In the genomic region with DNA sequence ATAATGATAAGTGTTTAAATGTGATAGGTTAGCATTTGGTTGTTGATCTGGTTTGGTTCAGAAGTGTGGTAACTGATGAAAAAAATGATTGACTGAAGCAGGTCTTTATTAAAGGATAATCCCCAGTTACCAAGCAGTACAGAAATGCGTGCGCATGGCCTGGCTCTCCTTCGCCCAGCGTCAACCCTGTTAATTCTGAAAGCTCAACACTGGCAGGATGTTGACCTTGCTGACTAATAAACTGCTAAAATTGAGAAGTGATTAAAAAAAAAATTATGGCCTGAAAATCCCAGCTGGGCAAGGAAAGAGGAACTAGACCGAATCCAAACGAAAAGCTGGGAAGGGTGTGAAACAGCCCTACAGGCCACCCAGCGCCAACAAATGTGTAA, we compare ENCODE assay signal across 8 cellular contexts. TPM values are rescaled to one million over a fixed set of nuclear protein-coding genes. Genes with fewer than 3 reads are reported as not detected.
A peak's percentile ranks its signal among the peaks of the same experiment; 100 is the strongest.
DNase-seq lines count a peak whose midpoint lies in the region; ATAC-seq lines count a peak whose summit lies in the region.

No MANE protein-coding gene starts in this region.

- no peaks in the 10 kb centered on the region for H3K36me3 Mint-ChIP-seq in IgD-negative memory B cell

- H3K4me3 ChIP-seq in mesenchymal stem cell (ENCODE audit: insufficient read depth in 1 of 2, low read depth in 1 of 2, low read length in 2 of 2): peak overlapping the region; percentile 81 to 91

- no peak overlapping the region for H2AK5ac ChIP-seq in mesenchymal stem cell (ENCODE audit: low read length, severe bottlenecking)

- H3K9ac ChIP-seq in mesenchymal stem cell (ENCODE audit: low read length): peak overlapping the region; percentile 84

- peak; percentile 52 for ATAC-seq in GM19463 (IDR thresholded peaks at IDR 0.05; ENCODE audit: unreplicated experiment)

- H3K9me3 Mint-ChIP-seq in IgD-negative memory B cell: no peaks in the 10 kb centered on the region

- no peak overlapping the region for H2BK120ac ChIP-seq in mesenchymal stem cell (ENCODE audit: low read depth, low read length)

- peak overlapping the region; percentile 86 for H2BK15ac ChIP-seq in mesenchymal stem cell (ENCODE audit: low read depth, poor library complexity, severe bottlenecking)

- no peak overlapping the region for H3K23ac ChIP-seq in mesenchymal stem cell (ENCODE audit: low read length in 2 of 2)

- peak overlapping the region; percentile 85 for H4K91ac ChIP-seq in mesenchymal stem cell (ENCODE audit: low read length)

- peak overlapping the region in 1 of 3 donors; percentile 43 for H3K27ac Mint-ChIP-seq in IgD-negative memory B cell

- WGBS in mesenchymal stem cell: 51% methylated on average over 7 of the region's 7 CpGs

- H3K4me2 ChIP-seq in mesenchymal stem cell (ENCODE audit: low read length, poor library complexity, severe bottlenecking): peak overlapping the region; percentile 44

- H3K36me3 ChIP-seq in mesenchymal stem cell (ENCODE audit: control insufficient read depth in 1 of 2, insufficient read depth in 2 of 2, low read depth in 1 of 2, low read length in 2 of 2): no peaks in the 10 kb centered on the region

- peak overlapping the region; percentile 95 for H4K8ac ChIP-seq in mesenchymal stem cell (ENCODE audit: low read length)

- H3K27me3 Mint-ChIP-seq in IgD-negative memory B cell: peaks cover 20% of the 10 kb centered on the region

- H2BK5ac ChIP-seq in mesenchymal stem cell (ENCODE audit: low read depth, low read length, poor library complexity, severe bottlenecking): no peak overlapping the region

- peaks cover 9% of the 10 kb centered on the region for H3K4me1 ChIP-seq in mesenchymal stem cell (ENCODE audit: control insufficient read depth, insufficient read depth, low read depth, low read length)

- H3K4ac ChIP-seq in mesenchymal stem cell (ENCODE audit: low read depth in 1 of 2, low read length in 2 of 2): peak overlapping the region in 1 of 2 experiments; percentile 73

- peaks cover 11% of the 10 kb centered on the region for H3K9me3 ChIP-seq in mesenchymal stem cell (ENCODE audit: control insufficient read depth, low read length)

- peaks cover 8% of the 10 kb centered on the region for H3K79me1 ChIP-seq in mesenchymal stem cell (replicated peaks; ENCODE audit: low read length, poor library complexity, severe bottlenecking)

- no peak overlapping the region for H3K14ac ChIP-seq in mesenchymal stem cell (ENCODE audit: low read length in 2 of 2)

- peak overlapping the region; percentile 90 to 93 for H3K18ac ChIP-seq in mesenchymal stem cell (ENCODE audit: low read depth in 1 of 2, low read length in 2 of 2)

- H3K27ac ChIP-seq in caudate nucleus (ENCODE audit: low read depth, low read length) (peak overlapping the region; percentile 95), mesenchymal stem cell (ENCODE audit: low read length, poor library complexity, severe bottlenecking) (peak overlapping the region; percentile 11)

- peak overlapping the region; percentile 76 to 90 (median 78) for H3K4me3 Mint-ChIP-seq in IgD-negative memory B cell

- DNase-seq in CD1c-positive myeloid dendritic cell (ENCODE audit: extremely low spot score): peak; percentile 91
- DNase-seq in caudate nucleus (lab: John Stamatoyannopoulos, UW): peak in 1 of 61 donors; percentile 56
- no peak for DNase-seq in mesenchymal stem cell
- DNase-seq in NCI-H2196 treated with DMSO at 0.1 percent for 48 hours (lab: John Stamatoyannopoulos, UW; ENCODE audit: unreplicated experiment): no peak
- no peak for DNase-seq in stimulated activated CD4-positive, alpha-beta T cell treated with anti-CD3 and anti-CD28 coated beads, Interleukin-2, amount 100 ng/mL, for 48 hours
- DNase-seq in inferior parietal cortex (ENCODE audit: extremely low spot score): no peak

- H3K4me1 Mint-ChIP-seq in IgD-negative memory B cell: peaks cover 0 to 4% (median 3%) of the 10 kb centered on the region in 3 donors

- no peak overlapping the region for H2BK12ac ChIP-seq in mesenchymal stem cell (ENCODE audit: low read length in 2 of 2)

- peaks cover 0 to 7% of the 10 kb centered on the region in 2 experiments for H3K27me3 ChIP-seq in mesenchymal stem cell (ENCODE audit: control insufficient read depth in 1 of 2, insufficient read depth in 1 of 2, low read length in 2 of 2)

- no peak overlapping the region for H2AFZ ChIP-seq in mesenchymal stem cell (ENCODE audit: low read depth, low read length)

RNA-seq across cellular contexts. Expression of a gene that starts 0.8 kb away (rescaled TPM):
- polyA plus RNA-seq in IgD-negative memory B cell: 0.04 TPM
- polyA plus RNA-seq in mesenchymal stem cell (2013, experiment 1 of 2): 13.7 TPM
- polyA plus RNA-seq in mesenchymal stem cell (2013, experiment 2 of 2): 12.4 TPM
